8 cellular contexts compared by ENCODE assay signal in the genomic region with DNA sequence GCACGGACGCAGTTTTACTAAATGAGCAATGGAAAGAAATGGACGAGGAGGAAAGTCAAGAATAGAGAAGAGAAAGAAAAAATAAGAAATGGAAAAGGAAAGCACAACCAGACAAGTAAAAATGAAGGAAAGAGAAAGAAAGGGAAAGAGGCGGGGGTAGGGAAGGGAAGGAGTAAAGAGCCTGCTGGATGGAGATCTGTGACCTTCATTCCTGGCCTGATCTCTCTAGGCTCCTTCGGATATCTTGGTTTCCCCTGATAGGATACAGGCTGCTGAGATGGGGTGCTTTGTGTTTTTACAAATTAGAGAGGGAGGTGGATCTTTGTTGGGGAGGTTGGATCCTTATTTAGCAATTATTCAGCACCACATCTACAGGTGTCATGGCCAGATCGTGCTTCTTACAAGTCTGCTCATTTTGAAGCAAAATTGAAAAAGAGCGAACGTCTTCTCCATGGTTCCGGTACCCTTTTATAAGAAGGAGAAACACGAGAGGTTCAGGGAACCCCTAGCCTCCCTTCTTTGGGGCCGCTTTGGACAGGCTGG. TPM values are rescaled to one million over a fixed set of nuclear protein-coding genes. Genes with fewer than 3 reads are reported as not detected.
A peak's percentile ranks its signal among the peaks of the same experiment; 100 is the strongest.
DNase-seq lines count a peak whose midpoint lies in the region; ATAC-seq and TF ChIP-seq lines count a peak whose summit lies in the region.

No MANE protein-coding gene starts in this region.

- H3K9me3 Mint-ChIP-seq in activated naive CD4-positive, alpha-beta T cell treated with anti-CD3 and anti-CD28 coated beads, Interleukin-2, amount 50 U/mL, for 24 hours: no peaks in the 10 kb centered on the region
- no peaks in the 10 kb centered on the region for H3K9me3 Mint-ChIP-seq in activated naive CD8-positive, alpha-beta T cell (ENCODE audit: low read depth)

- DNase-seq in activated naive CD4-positive, alpha-beta T cell treated with Interleukin-2 at 50 U/mL for 16 hours: no peak
- no peak for DNase-seq in lung (ENCODE audit: low spot score)
- DNase-seq in BE2C: no peak
- no peak for DNase-seq in activated effector memory CD4-positive, alpha-beta T cell treated with anti-CD3 and anti-CD28 coated beads, Interleukin-2, amount 50 U/mL, for 16 hours
- DNase-seq in HUDEP-2 (lab: John Stamatoyannopoulos, UW; ENCODE audit: unreplicated experiment in 76 of 76): no peak

- no peak for ATAC-seq in lung (ENCODE audit: insufficient read depth, low FRiP score)

- H3K4me1 Mint-ChIP-seq in activated naive CD4-positive, alpha-beta T cell treated with anti-CD3 and anti-CD28 coated beads, Interleukin-2, amount 50 U/mL, for 24 hours: peaks cover 36% of the 10 kb centered on the region
- H3K4me1 Mint-ChIP-seq in activated naive CD8-positive, alpha-beta T cell (ENCODE audit: low read depth): peaks cover 32% of the 10 kb centered on the region

- H3K27me3 Mint-ChIP-seq in activated naive CD4-positive, alpha-beta T cell treated with anti-CD3 and anti-CD28 coated beads, Interleukin-2, amount 50 U/mL, for 24 hours: peaks cover 39% of the 10 kb centered on the region
- H3K27me3 Mint-ChIP-seq in activated naive CD8-positive, alpha-beta T cell: peaks cover 27% of the 10 kb centered on the region

- peak overlapping the region; percentile 41 for H3K4me3 ChIP-seq in lung
- H3K4me3 ChIP-seq in urinary bladder (ENCODE audit: low read depth, low read length): peak overlapping the region; percentile 47
- no peak overlapping the region for H3K4me3 ChIP-seq in BE2C (ENCODE audit: low read depth, low read length)

- no peaks in the 10 kb centered on the region for H3K36me3 Mint-ChIP-seq in activated naive CD4-positive, alpha-beta T cell treated with anti-CD3 and anti-CD28 coated beads, Interleukin-2, amount 50 U/mL, for 24 hours
- no peaks in the 10 kb centered on the region for H3K36me3 Mint-ChIP-seq in activated naive CD8-positive, alpha-beta T cell

- H3K36me3 ChIP-seq in lung (ENCODE audit: control insufficient read depth in 2 of 2, insufficient read depth in 2 of 2, low read length in 2 of 2) (no peaks in the 10 kb centered on the region), urinary bladder (ENCODE audit: insufficient read depth) (no peaks in the 10 kb centered on the region), BE2C (no peaks in the 10 kb centered on the region)

- H3K9me3 ChIP-seq in lung (ENCODE audit: control insufficient read depth in 2 of 2, insufficient read depth in 1 of 2, low read length in 1 of 2): no peaks in the 10 kb centered on the region
- no peaks in the 10 kb centered on the region for H3K9me3 ChIP-seq in BE2C

- H3K27ac ChIP-seq in lung (ENCODE audit: low read depth in 1 of 2, low read length in 1 of 2): peak overlapping the region in 1 of 2 donors; percentile 15
- no peak overlapping the region for H3K27ac ChIP-seq in urinary bladder (ENCODE audit: low read depth)

- no peak for TF ChIP-seq CTCF in lung (IDR thresholded peaks at IDR 0.05; ENCODE audit: control extremely low read depth, extremely low read depth)
- TF ChIP-seq CTCF in BE2C (IDR thresholded peaks at IDR 0.05; ENCODE audit: low read depth, low read length): no peak

- H3K27me3 ChIP-seq in lung (ENCODE audit: control insufficient read depth, insufficient read depth) (no peaks in the 10 kb centered on the region), BE2C (peaks cover 47% of the 10 kb centered on the region)

- H3K4me3 Mint-ChIP-seq in activated naive CD4-positive, alpha-beta T cell treated with anti-CD3 and anti-CD28 coated beads, Interleukin-2, amount 50 U/mL, for 24 hours: peak overlapping the region; percentile 87
- peak overlapping the region; percentile 93 for H3K4me3 Mint-ChIP-seq in activated naive CD8-positive, alpha-beta T cell

- WGBS in lung, 2 donors: 2% methylated on average over 11 of the region's 11 CpGs
- 5% methylated on average over 11 of the region's 11 CpGs for WGBS in urinary bladder

- H3K27ac Mint-ChIP-seq in activated naive CD4-positive, alpha-beta T cell treated with anti-CD3 and anti-CD28 coated beads, Interleukin-2, amount 50 U/mL, for 24 hours: no peak overlapping the region
- peak overlapping the region; percentile 35 for H3K27ac Mint-ChIP-seq in activated naive CD8-positive, alpha-beta T cell

- H3K4me1 ChIP-seq in lung (ENCODE audit: control insufficient read depth in 2 of 2, insufficient read depth in 2 of 2, low read length in 2 of 2) (peaks cover 0 to 21% of the 10 kb centered on the region in 2 donors), urinary bladder (ENCODE audit: insufficient read depth) (no peaks in the 10 kb centered on the region), BE2C (no peaks in the 10 kb centered on the region)

RNA-seq across cellular contexts. Expression of a gene that starts 0.8 kb away (rescaled TPM):
- total RNA-seq in lung (10 to 100 TPM; 25.8 to 39.5 TPM), urinary bladder (0.26 TPM)
- polyA plus RNA-seq in lung (1 to 10 TPM; 2.4 to 5.9 TPM), urinary bladder (not detected)
- polyA plus RNA-seq in BE2C (2012; ENCODE audit: insufficient read depth, insufficient read length, low read depth): 0.03 TPM

Comparison
In these comparisons a context has a peak if more than half of its experiments do, and no peak if none do; other contexts are left out.
1. RNA of a gene that starts 0.8 kb away (total RNA-seq): 25.8 to 39.5 TPM in lung; 0.26 TPM in urinary bladder (single experiment); every median in the first group is over 10 times any median in the second.